Comparison of ENCODE assay signal across 32 cellular contexts in the genomic region with DNA sequence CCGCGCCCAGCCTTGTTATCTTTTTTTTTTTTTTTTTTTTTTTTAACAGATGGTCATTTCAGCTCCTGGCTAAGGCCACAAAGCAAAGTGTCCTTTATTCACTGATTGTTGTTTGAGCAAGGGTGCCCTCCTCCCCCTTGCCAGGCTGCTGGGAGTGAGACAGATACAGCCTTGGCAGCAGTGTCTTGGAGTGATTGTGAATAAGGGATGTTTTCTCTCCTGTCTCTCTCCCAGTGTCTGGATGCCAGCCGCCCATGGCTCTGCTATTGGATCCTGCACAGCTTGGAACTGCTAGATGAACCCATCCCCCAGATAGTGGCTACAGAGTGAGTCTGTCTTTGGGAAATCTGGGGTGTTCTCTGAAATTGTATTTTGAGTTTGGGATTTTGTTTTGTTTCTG. TPM values are rescaled to one million over a fixed set of nuclear protein-coding genes. Genes with fewer than 3 reads are reported as not detected.
A peak's percentile ranks its signal among the peaks of the same experiment; 100 is the strongest.
DNase-seq lines count a peak whose midpoint lies in the region; ATAC-seq and TF ChIP-seq lines count a peak whose summit lies in the region.
"Had no signal": no experiment of that assay in that cellular context is flagged by ENCODE, and none has a peak within 500 bp of the region (broad histone marks: within the 10 kb centered on the region; RNA-seq: fewer than 3 reads in every experiment).

No MANE protein-coding gene starts in this region.

- H3K36me3 ChIP-seq in spleen, result peaks cover 0 to 86% (median 19%) of the 10 kb centered on the region in 6 donors
- H3K36me3 ChIP-seq: colonic mucosa had no signal

- TF ChIP-seq POLR2A in spleen (IDR thresholded peaks at IDR 0.05), result no peak

- 85 to 98% (median 90%) methylated on average over 3 of the region's 3 CpGs for WGBS in spleen, 5 donors

- peaks cover 0 to 22% (median 9%) of the 10 kb centered on the region in 6 donors for H3K4me1 ChIP-seq in spleen
- H3K4me1 ChIP-seq: colonic mucosa had no signal

- peak overlapping the region; percentile 45 for H3K27ac ChIP-seq in caudate nucleus (ENCODE audit: low read depth, low read length)
- peak overlapping the region in 3 of 8 donors; percentile 19 to 46 (median 44) for H3K27ac ChIP-seq in spleen
- H3K27ac ChIP-seq: BLaER1, colonic mucosa, HL-60, KMS-11, stomach had no signal

- intact Hi-C loops in spleen (cut with DNase I; ENCODE audit: low total_unique reads), result no loop called here

- TF ChIP-seq CTCF in spleen (IDR thresholded peaks at IDR 0.05 in 8 of 11, conservative IDR thresholded peaks at IDR 0.05 in 3 of 11) (no peak), omental fat pad (IDR thresholded peaks at IDR 0.05) (no peak)

- no peaks in the 10 kb centered on the region for H3K9me3 ChIP-seq in spleen
- H3K9me3 ChIP-seq: BLaER1, colonic mucosa, stomach had no signal

- in situ Hi-C loops in G401 (cut with HindIII; ENCODE audit: low sequenced_read_pairs), result no loop called here

- no peak for ATAC-seq in HG02763 (IDR thresholded peaks at IDR 0.05; ENCODE audit: unreplicated experiment)
- ATAC-seq in omental fat pad (ENCODE audit: low FRiP score), result no peak
- ATAC-seq: Right ventricle myocardium inferior, sciatic nerve had no signal

- peak; percentile 97 for DNase-seq in G401 (ENCODE audit: low spot score)
- peak in 48 of 61 donors; percentile 13 to 95 (median 41) for DNase-seq in caudate nucleus (lab: John Stamatoyannopoulos, UW)
- peak in 32 of 51 donors; percentile 9 to 81 (median 44) for DNase-seq in hypothalamus (lab: John Stamatoyannopoulos, UW)
- DNase-seq in pons (ENCODE audit: low spot score), result peak; percentile 95
- no peak for DNase-seq in spleen
- DNase-seq in NCI-H1694 (lab: John Stamatoyannopoulos, UW), result no peak
- no peak for DNase-seq in omental fat pad (ENCODE audit: low spot score)
- DNase-seq: activated CD4-positive, alpha-beta memory T cell treated with anti-CD3 and anti-CD28 coated beads for 36 hours; activated CD4-positive, CD25-positive, alpha-beta regulatory T cell treated with anti-CD3 and anti-CD28 coated beads, Interleukin-2, amount 50 U/mL, for 72 hours; activated naive CD4-positive, alpha-beta T cell treated with Interleukin-2 at 50 U/mL for 16 hours; colonic mucosa; DMS53; effector memory CD4-positive, alpha-beta T cell; erythroblast; glutamatergic neuron; H7; kidney; MM.1S; NCI-H2029; NCI-H524; stimulated activated CD4-positive, alpha-beta T cell treated with anti-CD3 and anti-CD28 coated beads, Interleukin-12 subunit alpha, Interleukin-12 subunit beta, amount 100 ng/mL, for 4 hours; stimulated activated CD4-positive, alpha-beta T cell treated with anti-CD3 and anti-CD28 coated beads, Interleukin-2, amount 100 ng/mL, for 48 hours; stomach; T-helper 2 cell; trophoblast cell had no signal

- no peaks in the 10 kb centered on the region for H3K27me3 ChIP-seq in spleen (replicated peaks in 1 of 7)
- H3K27me3 ChIP-seq: BLaER1, colonic mucosa, stomach had no signal

- H3K4me3 ChIP-seq in spleen, result no peak overlapping the region
- H3K4me3 ChIP-seq: BLaER1, colonic mucosa, lung, stomach had no signal

RNA-seq across cellular contexts. Expression of a gene that starts 28.7 kb away (rescaled TPM):
- 8.0 and 8.7 TPM in 2 replicates for total RNA-seq in G401 (2014; rRNA removed; shearing (Covaris generic))
- total RNA-seq in spleen, result 10 to 100 TPM in 5 of 7 donors, 1 to 10 TPM in 2; 9.5 to 17.0 (median 11.9) TPM
- 1 to 10 TPM; 4.7 to 4.9 (median 4.9) TPM for polyA plus RNA-seq in spleen
- 10 to 100 TPM in 3 of 4 donors, 1 to 10 TPM in 1; 8.4 to 16.7 (median 13.7) TPM for total RNA-seq in omental fat pad

RNA-seq across cellular contexts. Expression of a gene that starts 43.3 kb away (rescaled TPM):
- 15.8 and 26.2 TPM in 2 replicates for total RNA-seq in G401 (2014; rRNA removed; shearing (Covaris generic))
- 1 to 10 TPM; 1.3 to 7.0 (median 2.9) TPM for total RNA-seq in spleen
- 1 to 10 TPM; 1.2 to 1.8 (median 1.5) TPM for polyA plus RNA-seq in spleen
- total RNA-seq in omental fat pad, result 1 to 10 TPM; 1.6 to 3.8 (median 2.4) TPM

Comparison
In these comparisons a context has a peak if more than half of its experiments do, and no peak if none do; other contexts are left out.
1. DNase-seq: peak in G401 (single experiment), caudate nucleus (48 of 61), hypothalamus (32 of 51) and pons (single experiment); none in spleen (single experiment), NCI-H1694 (single experiment) and omental fat pad (single experiment).